ENCODE assay signal across 1 cellular context in genomic region chr10:100535715-100536353, GRCh38.
TF ChIP-seq lines count a peak whose summit lies in the region.

TSS of gene HIF1AN (plus strand) at chr10:100535943. CDS start at chr10:100535959, 16 bp downstream.

TF ChIP-seq in HepG2, 621 proteins besides CTCF, POLR2A, EP300 and RAD21 (continued from another document and continues in another):
- TF ChIP-seq DRAP1 (CRISPR knock-in tag; IDR thresholded peaks at IDR 0.05) = peak; percentile 54
- TF ChIP-seq ZNF710 (CRISPR knock-in tag; IDR thresholded peaks at IDR 0.05; ENCODE audit: borderline replicate concordance) = peak; percentile 56; the same call in 1 of the 2 replicates
- TF ChIP-seq CSRNP1 (CRISPR knock-in tag; IDR thresholded peaks at IDR 0.05) = peak; percentile 75
- TF ChIP-seq ELF1 (CRISPR knock-in tag; IDR thresholded peaks at IDR 0.05) = peak; percentile 78
- TF ChIP-seq SMAD1 (CRISPR knock-in tag; IDR thresholded peaks at IDR 0.05; ENCODE audit: borderline replicate concordance, low read depth) = no peak
- peak; percentile 89 to 92; a peak in 3 of 4 replicates for TF ChIP-seq HMGXB4 (CRISPR knock-in tag; IDR thresholded peaks at IDR 0.05; ENCODE audit: borderline replicate concordance in 1 of 2, low read depth in 1 of 2)
- peak; percentile 92 for TF ChIP-seq THAP11 (CRISPR knock-in tag; IDR thresholded peaks at IDR 0.05)
- peak; percentile 80; the same call in 1 of the 2 replicates for TF ChIP-seq IRF2 (CRISPR knock-in tag; IDR thresholded peaks at IDR 0.05)
- peak; percentile 57 for TF ChIP-seq CREM (IDR thresholded peaks at IDR 0.05)
- no peak for TF ChIP-seq CREM (CRISPR knock-in tag; IDR thresholded peaks at IDR 0.05)
- no peak for TF ChIP-seq NAIF1 (CRISPR knock-in tag; IDR thresholded peaks at IDR 0.05; ENCODE audit: borderline replicate concordance)
- TF ChIP-seq SALL1 (CRISPR knock-in tag; IDR thresholded peaks at IDR 0.05) = peak; percentile 79
- TF ChIP-seq ZNF619 (CRISPR knock-in tag; IDR thresholded peaks at IDR 0.05) = no peak
- peak; percentile 50; the same call in 1 of the 2 replicates for TF ChIP-seq HCFC1 (IDR thresholded peaks at IDR 0.05; ENCODE audit: low read depth, low read length)
- TF ChIP-seq FOSL2 (CRISPR knock-in tag; IDR thresholded peaks at IDR 0.05) = peak; percentile 54
- peak; percentile 98 for TF ChIP-seq ZMYM4 (CRISPR knock-in tag; IDR thresholded peaks at IDR 0.05)
- 0 out of 2 replicates have a peak, but pooled peaks have one; percentile 50 for TF ChIP-seq ZBTB42 (CRISPR knock-in tag; IDR thresholded peaks at IDR 0.05)
- no peak for TF ChIP-seq DDIT3 (CRISPR knock-in tag; IDR thresholded peaks at IDR 0.05)
- no peak for TF ChIP-seq PITX1 (CRISPR knock-in tag; IDR thresholded peaks at IDR 0.05)
- peak; percentile 62; the same call in 1 of the 2 replicates for TF ChIP-seq FOXA3 (CRISPR knock-in tag; IDR thresholded peaks at IDR 0.05)
- 0 out of 2 replicates have a peak, but pooled peaks have one; percentile 45 for TF ChIP-seq ZSCAN5A (CRISPR knock-in tag; IDR thresholded peaks at IDR 0.05; ENCODE audit: borderline replicate concordance)
- TF ChIP-seq MEF2D (CRISPR knock-in tag; IDR thresholded peaks at IDR 0.05) = 0 out of 2 replicates have a peak, but pooled peaks have one; percentile 28
- no peak for TF ChIP-seq ZNF543 (CRISPR knock-in tag; IDR thresholded peaks at IDR 0.05)
- TF ChIP-seq ATF1 (CRISPR knock-in tag; IDR thresholded peaks at IDR 0.05) = peak; percentile 57
- TF ChIP-seq HOXA5 (CRISPR knock-in tag; IDR thresholded peaks at IDR 0.05) = peak; percentile 82
- peak; percentile 88 for TF ChIP-seq SPEN (CRISPR knock-in tag; IDR thresholded peaks at IDR 0.05; ENCODE audit: low read depth)
- no peak for TF ChIP-seq ZNF773 (CRISPR knock-in tag; IDR thresholded peaks at IDR 0.05; ENCODE audit: borderline replicate concordance)
- TF ChIP-seq ZNF33B (CRISPR knock-in tag; IDR thresholded peaks at IDR 0.05) = 0 out of 2 replicates have a peak, but pooled peaks have one; percentile 26
- peak; percentile 46; the same call in 1 of the 2 replicates for TF ChIP-seq ZNF136 (CRISPR knock-in tag; IDR thresholded peaks at IDR 0.05; ENCODE audit: low read depth)
- peak; percentile 43; the same call in 1 of the 2 replicates for TF ChIP-seq AHDC1 (CRISPR knock-in tag; IDR thresholded peaks at IDR 0.05; ENCODE audit: borderline replicate concordance)
- TF ChIP-seq HMGXB3 (CRISPR knock-in tag; IDR thresholded peaks at IDR 0.05; ENCODE audit: borderline replicate concordance) = no peak; the same call in 1 of the 2 replicates
- no peak for TF ChIP-seq ARID3A (IDR thresholded peaks at IDR 0.05; ENCODE audit: low read depth, low read length)
- 0 out of 2 replicates have a peak, but pooled peaks have one; percentile 18 for TF ChIP-seq ZNF792 (CRISPR knock-in tag; IDR thresholded peaks at IDR 0.05)
- no peak for TF ChIP-seq ZFP37 (CRISPR knock-in tag; IDR thresholded peaks at IDR 0.05; ENCODE audit: borderline replicate concordance)
- TF ChIP-seq PLSCR1 (CRISPR knock-in tag; IDR thresholded peaks at IDR 0.05; ENCODE audit: borderline replicate concordance) = no peak
- peak; percentile 97 for TF ChIP-seq XRCC5 (optimal IDR thresholded peaks at IDR 0.05; ENCODE audit: low read length)
